ENCODE assay signal across 38 cellular contexts in genomic region chr4:80294206-80294605, GRCh38. TPM values are rescaled to one million over a fixed set of nuclear protein-coding genes. Genes with fewer than 3 reads are reported as not detected.
"Had no signal": no experiment of that assay in that cellular context is flagged by ENCODE, and none has a peak within 500 bp of the region (broad histone marks: within the 10 kb centered on the region; RNA-seq: fewer than 3 reads in every experiment).

No MANE protein-coding gene starts in this region.

- H3K36me3 ChIP-seq: ascending aorta, cardiac muscle cell, gastroesophageal sphincter, heart left ventricle, right atrium auricular region, uterus, WERI-Rb-1 had no signal

- H3K4me1 Mint-ChIP-seq: activated naive CD4-positive, alpha-beta T cell treated with anti-CD3 and anti-CD28 coated beads, Interleukin-2, amount 10 ng/mL, durations not matched to agents 7 days and 5 days; activated naive CD8-positive, alpha-beta T cell treated with anti-CD3 and anti-CD28 coated beads, Interleukin-2, amount 10 ng/mL, durations not matched to agents 7 days and 5 days; brain; mesothelial cell of epicardium; naive B cell; stimulated activated memory B cell treated with anti-CD40 and anti-IgM and Interleukin-4, amounts not matched to agents 10 μg/mL and 1 μg/mL and 100 μg/mL, for 72 hours; stimulated activated naive CD8-positive, alpha-beta T cell treated with anti-CD3 and anti-CD28 coated beads, Interleukin-15, amount 100 ng/mL, for 72 hours had no signal

- H3K27ac ChIP-seq: ascending aorta, cardiac muscle cell, coronary artery, dorsolateral prefrontal cortex, gastroesophageal sphincter, heart left ventricle, parathyroid adenoma, psoas muscle, right atrium auricular region, uterus, WERI-Rb-1 had no signal

- H3K4me3 ChIP-seq: ascending aorta, cardiac muscle cell, coronary artery, dorsolateral prefrontal cortex, gastroesophageal sphincter, heart left ventricle, psoas muscle, right atrium auricular region, smooth muscle cell, uterus had no signal

- H3K36me3 Mint-ChIP-seq: activated naive CD4-positive, alpha-beta T cell treated with anti-CD3 and anti-CD28 coated beads, Interleukin-2, amount 10 ng/mL, durations not matched to agents 7 days and 5 days; activated naive CD8-positive, alpha-beta T cell treated with anti-CD3 and anti-CD28 coated beads, Interleukin-2, amount 10 ng/mL, durations not matched to agents 7 days and 5 days; brain; mesothelial cell of epicardium; naive B cell; stimulated activated memory B cell treated with anti-CD40 and anti-IgM and Interleukin-4, amounts not matched to agents 10 μg/mL and 1 μg/mL and 100 μg/mL, for 72 hours; type B pancreatic cell had no signal

- H3K79me2 ChIP-seq: parathyroid adenoma had no signal

- H3K4me1 ChIP-seq: ascending aorta, gastroesophageal sphincter, heart left ventricle, parathyroid adenoma, psoas muscle, right atrium auricular region, uterus had no signal

- H3K4me3 Mint-ChIP-seq: activated naive CD4-positive, alpha-beta T cell treated with anti-CD3 and anti-CD28 coated beads, Interleukin-2, amount 10 ng/mL, durations not matched to agents 7 days and 5 days; activated naive CD8-positive, alpha-beta T cell treated with anti-CD3 and anti-CD28 coated beads, Interleukin-2, amount 10 ng/mL, durations not matched to agents 7 days and 5 days; activated T-cell treated with anti-CD3 and anti-CD28 coated beads, Interleukin-2, amount 50 U/mL, for 24 hours; brain; mesothelial cell of epicardium; naive B cell; stimulated activated memory B cell treated with anti-CD40 and anti-IgM and Interleukin-4, amounts not matched to agents 10 μg/mL and 1 μg/mL and 100 μg/mL, for 72 hours; stimulated activated naive CD8-positive, alpha-beta T cell treated with anti-CD3 and anti-CD28 coated beads, Interleukin-15, amount 100 ng/mL, for 72 hours; T-helper 17 cell; type B pancreatic cell had no signal

- H3K27ac Mint-ChIP-seq: activated naive CD4-positive, alpha-beta T cell treated with anti-CD3 and anti-CD28 coated beads, Interleukin-2, amount 10 ng/mL, durations not matched to agents 7 days and 5 days; activated naive CD8-positive, alpha-beta T cell treated with anti-CD3 and anti-CD28 coated beads, Interleukin-2, amount 10 ng/mL, durations not matched to agents 7 days and 5 days; activated T-cell treated with anti-CD3 and anti-CD28 coated beads, Interleukin-2, amount 50 U/mL, for 24 hours; brain; mesothelial cell of epicardium; naive B cell; stimulated activated memory B cell treated with anti-CD40 and anti-IgM and Interleukin-4, amounts not matched to agents 10 μg/mL and 1 μg/mL and 100 μg/mL, for 72 hours; stimulated activated naive CD8-positive, alpha-beta T cell treated with anti-CD3 and anti-CD28 coated beads, Interleukin-15, amount 100 ng/mL, for 72 hours; T-helper 17 cell; type B pancreatic cell had no signal

- H3K4me2 ChIP-seq: smooth muscle cell had no signal

- H3K27me3 ChIP-seq: ascending aorta, cardiac muscle cell, gastroesophageal sphincter, right atrium auricular region, uterus had no signal

- H3K9me3 Mint-ChIP-seq: activated naive CD4-positive, alpha-beta T cell treated with anti-CD3 and anti-CD28 coated beads, Interleukin-2, amount 10 ng/mL, durations not matched to agents 7 days and 5 days; activated naive CD8-positive, alpha-beta T cell treated with anti-CD3 and anti-CD28 coated beads, Interleukin-2, amount 10 ng/mL, durations not matched to agents 7 days and 5 days; activated T-cell treated with anti-CD3 and anti-CD28 coated beads, Interleukin-2, amount 50 U/mL, for 24 hours; mesothelial cell of epicardium; stimulated activated memory B cell treated with anti-CD40 and anti-IgM and Interleukin-4, amounts not matched to agents 10 μg/mL and 1 μg/mL and 100 μg/mL, for 72 hours; stimulated activated naive CD8-positive, alpha-beta T cell treated with anti-CD3 and anti-CD28 coated beads, Interleukin-15, amount 100 ng/mL, for 72 hours; type B pancreatic cell had no signal

- H2AFZ ChIP-seq: parathyroid adenoma had no signal

- H3K9ac ChIP-seq: parathyroid adenoma had no signal

- H3K27me3 Mint-ChIP-seq: activated naive CD4-positive, alpha-beta T cell treated with anti-CD3 and anti-CD28 coated beads, Interleukin-2, amount 10 ng/mL, durations not matched to agents 7 days and 5 days; stimulated activated naive CD8-positive, alpha-beta T cell treated with anti-CD3 and anti-CD28 coated beads, Interleukin-15, amount 100 ng/mL, for 72 hours had no signal

- DNase-seq: activated CD4-positive, alpha-beta T cell treated with anti-CD3 and anti-CD28 coated beads for 48 hours; activated CD4-positive, alpha-beta T cell treated with anti-CD3 and anti-CD28 coated beads, Interleukin-2, amount 50 U/mL, for 48 hours; activated CD8-positive, alpha-beta memory T cell treated with anti-CD3 and anti-CD28 coated beads, Interleukin-2, amount 50 U/mL, for 4 hours; activated gamma-delta T cell; activated naive CD4-positive, alpha-beta T cell treated with anti-CD3 and anti-CD28 coated beads, Interleukin-2, amount 10 ng/mL, durations not matched to agents 7 days and 5 days; activated naive CD8-positive, alpha-beta T cell treated with anti-CD3 and anti-CD28 coated beads, Interleukin-2, amount 10 ng/mL, durations not matched to agents 7 days and 5 days; activated T-cell treated with anti-CD3 and anti-CD28 coated beads, Interleukin-2, amount 50 U/mL, for 24 hours; dorsolateral prefrontal cortex; effector memory CD4-positive, alpha-beta T cell; heart left ventricle; left cardiac atrium; mammary epithelial cell; naive B cell; nucleus accumbens; psoas muscle; stimulated activated CD4-positive, alpha-beta T cell treated with anti-CD3 and anti-CD28 coated beads, Interleukin-1b, Interleukin-23, amount 100 ng/mL, for 48 hours; stimulated activated CD4-positive, alpha-beta T cell treated with anti-CD3 and anti-CD28 coated beads, Interleukin-4, amount 100 ng/mL, for 4 hours; stimulated activated CD8-positive, alpha-beta memory T cell treated with anti-CD3 and anti-CD28 coated beads, Interleukin-4, amount 100 ng/mL, for 48 hours; stimulated activated naive CD8-positive, alpha-beta T cell treated with anti-CD3 and anti-CD28 coated beads, Interleukin-15, amount 100 ng/mL, for 72 hours; substantia nigra; T-helper 17 cell; T1000; uterus; WERI-Rb-1 had no signal

- H3K9me3 ChIP-seq: ascending aorta, gastroesophageal sphincter, psoas muscle, right atrium auricular region, uterus had no signal

RNA-seq across cellular contexts. Expression of gene FGF5, which starts 27.7 kb away (rescaled TPM):
- total RNA-seq: activated CD8-positive, alpha-beta memory T cell treated with anti-CD3 and anti-CD28 coated beads for 36 hours; activated naive CD8-positive, alpha-beta T cell treated with anti-CD3 and anti-CD28 coated beads, Interleukin-2, amount 10 ng/mL, durations not matched to agents 7 days and 5 days; ascending aorta; left cardiac atrium; liver; smooth muscle cell had no signal

RNA-seq across cellular contexts. Expression of gene CFAP299, which starts 41.3 kb away (rescaled TPM):
- total RNA-seq: activated CD8-positive, alpha-beta memory T cell treated with anti-CD3 and anti-CD28 coated beads for 36 hours; activated naive CD8-positive, alpha-beta T cell treated with anti-CD3 and anti-CD28 coated beads, Interleukin-2, amount 10 ng/mL, durations not matched to agents 7 days and 5 days; ascending aorta; epithelial cell of proximal tubule; left cardiac atrium; liver; mammary epithelial cell; psoas muscle; right atrium auricular region; smooth muscle cell; T-helper 17 cell had no signal
